Comparison of ENCODE assay signal across 8 cellular contexts in the genomic region with DNA sequence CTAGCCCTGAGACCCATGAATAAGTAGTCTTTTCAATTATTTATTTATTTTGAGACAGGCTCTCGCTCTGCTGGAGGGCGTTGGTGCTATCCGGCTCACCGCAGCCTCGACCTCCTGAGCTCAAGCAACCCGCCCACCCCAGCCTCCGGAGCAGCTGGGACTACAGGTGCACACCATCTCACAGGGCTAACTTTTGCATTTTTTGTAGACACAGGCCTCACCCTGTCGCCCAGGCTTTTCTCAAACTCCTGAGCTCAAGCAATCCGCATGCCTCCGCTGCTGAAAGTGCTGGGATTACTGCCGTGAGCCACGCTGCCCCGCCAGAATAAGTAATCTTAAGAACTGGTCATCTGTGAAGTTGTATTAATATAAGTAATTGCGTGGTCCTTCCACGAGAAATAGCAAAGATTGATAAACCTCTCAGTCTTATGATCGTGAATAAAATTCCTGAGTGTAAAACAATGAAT. TPM values are rescaled to one million over a fixed set of nuclear protein-coding genes. Genes with fewer than 3 reads are reported as not detected.
DNase-seq lines count a peak whose midpoint lies in the region; ATAC-seq and TF ChIP-seq lines count a peak whose summit lies in the region.

No MANE protein-coding gene starts in this region.

- H3K27ac Mint-ChIP-seq in CD8-positive, alpha-beta memory T cell = peak overlapping the region; percentile 92 to 99 (median 96)
- H3K27ac Mint-ChIP-seq in central memory CD8-positive, alpha-beta T cell (ENCODE audit: low read depth) = peak overlapping the region; percentile 96
- no peak overlapping the region for H3K27ac Mint-ChIP-seq in neural progenitor cell

- no peak for ATAC-seq in central memory CD8-positive, alpha-beta T cell (replicated peaks; ENCODE audit: extremely low read depth, poor library complexity, severe bottlenecking)

- peaks cover 0 to 13% of the 10 kb centered on the region in 2 donors for H3K27me3 Mint-ChIP-seq in CD8-positive, alpha-beta memory T cell
- no peaks in the 10 kb centered on the region for H3K27me3 Mint-ChIP-seq in central memory CD8-positive, alpha-beta T cell
- H3K27me3 Mint-ChIP-seq in neural progenitor cell (ENCODE audit: insufficient read depth, low read depth) = peaks cover 88% of the 10 kb centered on the region

- H3K4me3 Mint-ChIP-seq in CD8-positive, alpha-beta memory T cell = peak overlapping the region; percentile 91 to 100 (median 99)
- H3K4me3 Mint-ChIP-seq in central memory CD8-positive, alpha-beta T cell = peak overlapping the region; percentile 90
- no peak overlapping the region for H3K4me3 Mint-ChIP-seq in neural progenitor cell

- no peaks in the 10 kb centered on the region for H3K36me3 ChIP-seq in CD8-positive, alpha-beta memory T cell (ENCODE audit: insufficient read depth, low read length)
- H3K36me3 ChIP-seq in Peyer's patch (no peaks in the 10 kb centered on the region), neural progenitor cell (no peaks in the 10 kb centered on the region)

- peaks cover 40% of the 10 kb centered on the region for H3K4me1 ChIP-seq in CD8-positive, alpha-beta memory T cell (ENCODE audit: insufficient read depth, low read length)
- peaks cover 0 to 16% (median 0%) of the 10 kb centered on the region in 4 donors for H3K4me1 ChIP-seq in Peyer's patch
- peaks cover 13% of the 10 kb centered on the region for H3K4me1 ChIP-seq in neural progenitor cell

- H3K27ac ChIP-seq in CD8-positive, alpha-beta memory T cell (ENCODE audit: low read depth, low read length) = peak overlapping the region; percentile 71
- H3K27ac ChIP-seq in Peyer's patch (peak overlapping the region; percentile 81 to 96 (median 94)), neural progenitor cell (no peak overlapping the region)

- no peaks in the 10 kb centered on the region for H3K9me3 ChIP-seq in CD8-positive, alpha-beta memory T cell (ENCODE audit: low read length)
- H3K9me3 ChIP-seq in Peyer's patch (no peaks in the 10 kb centered on the region), neural progenitor cell (ENCODE audit: low read depth) (no peaks in the 10 kb centered on the region)

- POLR2A ChIA-PET in CD8-positive, alpha-beta memory T cell (lab: Charles Lee) = interaction anchor here (0.9 to 8.7 kb wide), 10 partner anchors 10 to 130 kb away, joined by 3 to 403 read pairs (median 66); a partner anchor contains a TSS

- no peaks in the 10 kb centered on the region for H3K9me3 Mint-ChIP-seq in CD8-positive, alpha-beta memory T cell
- H3K9me3 Mint-ChIP-seq in central memory CD8-positive, alpha-beta T cell = no peaks in the 10 kb centered on the region
- H3K9me3 Mint-ChIP-seq in neural progenitor cell = peaks cover 3% of the 10 kb centered on the region

- H2AFZ ChIP-seq in neural progenitor cell (replicated peaks) = no peak overlapping the region

- H3K4me3 ChIP-seq in CD8-positive, alpha-beta memory T cell (ENCODE audit: low read length) = peak overlapping the region; percentile 84
- H3K4me3 ChIP-seq in Peyer's patch (peak overlapping the region; percentile 13 to 61 (median 33)), neural progenitor cell (no peak overlapping the region)

- H3K4me2 ChIP-seq in neural progenitor cell = no peak overlapping the region

- peak in 4 of 5 donors; percentile 27 to 60 (median 52) for DNase-seq in CD8-positive, alpha-beta memory T cell
- DNase-seq in Peyer's patch (peak in 2 of 3 donors; percentile 55 to 67), neural progenitor cell (ENCODE audit: low spot score) (peak; percentile 51), SHP77 treated with DMSO at 0.1 percent for 48 hours (lab: John Stamatoyannopoulos, UW) (no peak), inferior parietal cortex (ENCODE audit: extremely low spot score) (no peak), NCI-H1694 (lab: John Stamatoyannopoulos, UW) (no peak), NAMALWA (ENCODE audit: low spot score) (no peak)
- DNase-seq in central memory CD8-positive, alpha-beta T cell (ENCODE audit: low spot score in 2 of 2) = peak in 1 of 2 donors; percentile 19

- TF ChIP-seq CTCF in Peyer's patch (IDR thresholded peaks at IDR 0.05) = no peak
- no peak for TF ChIP-seq CTCF in neural progenitor cell (IDR thresholded peaks at IDR 0.05)

- H3K79me2 ChIP-seq in neural progenitor cell (ENCODE audit: low read depth) = no peaks in the 10 kb centered on the region

- peaks cover 50 to 65% (median 51%) of the 10 kb centered on the region in 3 donors for H3K4me1 Mint-ChIP-seq in CD8-positive, alpha-beta memory T cell
- H3K4me1 Mint-ChIP-seq in central memory CD8-positive, alpha-beta T cell = peaks cover 59% of the 10 kb centered on the region
- peaks cover 51% of the 10 kb centered on the region for H3K4me1 Mint-ChIP-seq in neural progenitor cell

- CTCF ChIA-PET in CD8-positive, alpha-beta memory T cell (lab: Charles Lee) = interaction anchor here (0.7 to 11.2 kb wide), 11 partner anchors 10 to 445 kb away, joined by 3 to 265 read pairs (median 42); a partner anchor contains a TSS

- no peaks in the 10 kb centered on the region for H3K27me3 ChIP-seq in CD8-positive, alpha-beta memory T cell (ENCODE audit: insufficient read depth, low read length, poor library complexity, severe bottlenecking)
- no peaks in the 10 kb centered on the region for H3K27me3 ChIP-seq in Peyer's patch
- peaks cover 99% of the 10 kb centered on the region for H3K27me3 ChIP-seq in neural progenitor cell

- peaks cover 92% of the 10 kb centered on the region for H4K20me1 ChIP-seq in neural progenitor cell (ENCODE audit: low read depth)

- no peak for TF ChIP-seq POLR2A in Peyer's patch (IDR thresholded peaks at IDR 0.05)

- peaks cover 51% of the 10 kb centered on the region for H3F3A ChIP-seq in neural progenitor cell (ENCODE audit: low read depth)

- H3K9ac ChIP-seq in neural progenitor cell = no peak overlapping the region

- H3K36me3 Mint-ChIP-seq in CD8-positive, alpha-beta memory T cell = peaks cover 0 to 50% (median 0%) of the 10 kb centered on the region in 3 donors
- peaks cover 51% of the 10 kb centered on the region for H3K36me3 Mint-ChIP-seq in central memory CD8-positive, alpha-beta T cell (ENCODE audit: insufficient read depth)
- no peaks in the 10 kb centered on the region for H3K36me3 Mint-ChIP-seq in neural progenitor cell

RNA-seq across cellular contexts. Expression of a gene that starts 1.6 kb away (rescaled TPM):
- 1 to 10 TPM; 6.0 to 6.8 TPM for total RNA-seq in CD8-positive, alpha-beta memory T cell
- 55.9 TPM for polyA plus RNA-seq in CD8-positive, alpha-beta memory T cell
- total RNA-seq in Peyer's patch (10 to 100 TPM in 1 of 4 donors, 1 to 10 TPM in 3; 3.9 to 18.2 (median 5.8) TPM), neural progenitor cell (ENCODE audit: low replicate concordance) (0.17 and 0.74 TPM in 2 replicates)

Comparison
In these comparisons a context has a peak if more than half of its experiments do, and no peak if none do; other contexts are left out.
1. DNase-seq: peak in CD8-positive, alpha-beta memory T cell (4 of 5), Peyer's patch (2 of 3) and neural progenitor cell (single experiment); none in SHP77 treated with DMSO at 0.1 percent for 48 hours (single experiment), inferior parietal cortex (single experiment), NCI-H1694 (single experiment) and NAMALWA (single experiment).